Comparison of ENCODE assay signal across 1 cellular context in genomic region chr3:33113772-33114621, GRCh38.
TF ChIP-seq lines count a peak whose summit lies in the region.

TSS of gene CRTAP (plus strand) at chr3:33114014. CDS start at chr3:33114078, 64 bp downstream.

TF ChIP-seq in HepG2, 621 proteins besides CTCF, POLR2A, EP300 and RAD21 (continued from another document and continues in another):
- TF ChIP-seq ZNF597 (CRISPR knock-in tag; IDR thresholded peaks at IDR 0.05) = no peak
- TF ChIP-seq FIP1L1 (IDR thresholded peaks at IDR 0.05; ENCODE audit: borderline replicate concordance, insufficient read depth, low read depth, low read length) = no peak
- TF ChIP-seq FOXO4 (CRISPR knock-in tag; conservative IDR thresholded peaks at IDR 0.05) = no peak
- TF ChIP-seq ZNF569 (CRISPR knock-in tag; IDR thresholded peaks at IDR 0.05; ENCODE audit: borderline replicate concordance) = no peak
- no peak for TF ChIP-seq ATF6 (CRISPR knock-in tag; conservative IDR thresholded peaks at IDR 0.05)
- no peak for TF ChIP-seq ZEB1 (IDR thresholded peaks at IDR 0.05; ENCODE audit: insufficient replicate concordance, low read depth)
- TF ChIP-seq ZNF121 (CRISPR knock-in tag; IDR thresholded peaks at IDR 0.05) = no peak; the same call in 1 of the 2 replicates
- TF ChIP-seq DPF2 (CRISPR knock-in tag; IDR thresholded peaks at IDR 0.05; ENCODE audit: borderline replicate concordance, low read depth) = no peak
- TF ChIP-seq POLR2AphosphoS2 (IDR thresholded peaks at IDR 0.05; ENCODE audit: low read depth, low read length) = no peak
- TF ChIP-seq ZNF691 (CRISPR knock-in tag; IDR thresholded peaks at IDR 0.05; ENCODE audit: borderline replicate concordance, low read depth) = peak; percentile 99
- TF ChIP-seq ATF7 (IDR thresholded peaks at IDR 0.05) = no peak
- TF ChIP-seq ATF7 (CRISPR knock-in tag; IDR thresholded peaks at IDR 0.05) = no peak
- no peak for TF ChIP-seq BCLAF1 (IDR thresholded peaks at IDR 0.05)
- TF ChIP-seq PBX2 (CRISPR knock-in tag; IDR thresholded peaks at IDR 0.05) = no peak
- peak; percentile 78 for TF ChIP-seq KMT2A (CRISPR knock-in tag; IDR thresholded peaks at IDR 0.05)
- no peak for TF ChIP-seq ZNF292 (CRISPR knock-in tag; IDR thresholded peaks at IDR 0.05; ENCODE audit: borderline replicate concordance, low read depth)
- TF ChIP-seq NR3C1 (CRISPR knock-in tag; IDR thresholded peaks at IDR 0.05) = no peak
- TF ChIP-seq ZBTB49 (CRISPR knock-in tag; IDR thresholded peaks at IDR 0.05; ENCODE audit: borderline replicate concordance) = no peak
- no peak for TF ChIP-seq ZBTB4 (CRISPR knock-in tag; IDR thresholded peaks at IDR 0.05; ENCODE audit: borderline replicate concordance)
- peak; percentile 72; the same call in 1 of the 2 replicates for TF ChIP-seq ZNF512B (CRISPR knock-in tag; IDR thresholded peaks at IDR 0.05; ENCODE audit: borderline replicate concordance)
- TF ChIP-seq IRX3 (CRISPR knock-in tag; IDR thresholded peaks at IDR 0.05; ENCODE audit: borderline replicate concordance, low read depth) = peak; percentile 93
- no peak for TF ChIP-seq ZNF703 (CRISPR knock-in tag; IDR thresholded peaks at IDR 0.05; ENCODE audit: borderline replicate concordance)
- no peak for TF ChIP-seq MAF1 (CRISPR knock-in tag; IDR thresholded peaks at IDR 0.05; ENCODE audit: borderline replicate concordance)
- TF ChIP-seq POLR2G (IDR thresholded peaks at IDR 0.05; ENCODE audit: low read depth, low read length) = peak; percentile 75
- TF ChIP-seq ZSCAN5A (CRISPR knock-in tag; IDR thresholded peaks at IDR 0.05; ENCODE audit: borderline replicate concordance) = 0 out of 2 replicates have a peak, but pooled peaks have one; percentile 22
- TF ChIP-seq TSC22D2 (CRISPR knock-in tag; IDR thresholded peaks at IDR 0.05; ENCODE audit: borderline replicate concordance) = no peak
- TF ChIP-seq SOX13 (IDR thresholded peaks at IDR 0.05) = no peak
- peak in 1 of 2 experiments; percentile 24; a peak in 1 of 4 replicates for TF ChIP-seq SOX13 (CRISPR knock-in tag; conservative IDR thresholded peaks at IDR 0.05 in 1 of 2, IDR thresholded peaks at IDR 0.05 in 1 of 2)
